In genomic region chr2:121001641-121002040, GRCh38 we compare ENCODE assay signal across 24 cellular contexts.
"Had no signal": no experiment of that assay in that cellular context is flagged by ENCODE, and none has a peak within 500 bp of the region (broad histone marks: within the 10 kb centered on the region; RNA-seq: fewer than 3 reads in every experiment).

No MANE protein-coding gene starts in this region.

- H3K4me1 ChIP-seq: left lung, parathyroid adenoma, upper lobe of right lung had no signal

- H3K9me3 ChIP-seq: left lung, mucosa of descending colon, neutrophil, suprapubic skin, thoracic aorta, tibial artery, upper lobe of right lung had no signal

- H3K27ac ChIP-seq: left lung, neutrophil, parathyroid adenoma, skin epidermis, suprapubic skin, thoracic aorta, tibial artery, upper lobe of right lung had no signal

- DNase-seq: hypothalamus; immature natural killer cell; kidney; left colon; left lung; midbrain; mucosa of descending colon; naive thymus-derived CD8-positive, alpha-beta T cell; occipital lobe; right cardiac atrium; stimulated activated CD4-positive, alpha-beta T cell treated with anti-CD3 and anti-CD28 coated beads, Interleukin-12 subunit alpha, Interleukin-12 subunit beta, amount 100 ng/mL, for 4 hours; stimulated activated CD4-positive, alpha-beta T cell treated with anti-CD3 and anti-CD28 coated beads, Interleukin-15, amount 100 ng/mL, for 24 hours; stimulated activated CD4-positive, alpha-beta T cell treated with anti-CD3 and anti-CD28 coated beads, Interleukin-2, amount 100 ng/mL, for 24 hours; stimulated activated CD4-positive, alpha-beta T cell treated with anti-CD3 and anti-CD28 coated beads, Interleukin-4, amount 100 ng/mL, for 1 hour; stimulated activated naive B cell treated with anti-CD40 and anti-IgM and Interleukin-4, amounts not matched to agents 10 μg/mL and 1 μg/mL and 100 μg/mL, for 72 hours; tibial artery; trophoblast cell; upper lobe of right lung had no signal

- ATAC-seq: left colon; left lung; mucosa of descending colon; naive thymus-derived CD8-positive, alpha-beta T cell; right cardiac atrium; sciatic nerve; stimulated activated naive B cell treated with anti-CD40 and anti-IgM and Interleukin-4, amounts not matched to agents 10 μg/mL and 1 μg/mL and 100 μg/mL, for 72 hours; upper lobe of right lung had no signal

- H3K36me3 ChIP-seq: left lung, neutrophil, suprapubic skin, thoracic aorta, tibial artery, upper lobe of right lung had no signal

- H3K4me3 ChIP-seq: left lung, mucosa of descending colon, skin epidermis, suprapubic skin, thoracic aorta, tibial artery, upper lobe of right lung had no signal

- H3K27me3 ChIP-seq: neutrophil, suprapubic skin, tibial artery, upper lobe of right lung had no signal
